Comparison of ENCODE assay signal across 1 cellular context in genomic region chr13:94620286-94620896, GRCh38.
TF ChIP-seq lines count a peak whose summit lies in the region.

No MANE protein-coding gene starts in this region.

TF ChIP-seq in Ishikawa, 13 proteins besides CTCF, POLR2A, EP300 and RAD21 (continued from another document):
- TF ChIP-seq USF1 (IDR thresholded peaks at IDR 0.05): no peak
- TF ChIP-seq MAX (IDR thresholded peaks at IDR 0.05): no peak
- no peak for TF ChIP-seq TEAD4 (IDR thresholded peaks at IDR 0.05)
